22 cellular contexts compared by ENCODE assay signal in genomic region chr10:51171946-51172345, GRCh38.
DNase-seq lines count a peak whose midpoint lies in the region; ATAC-seq and TF ChIP-seq lines count a peak whose summit lies in the region.
"Had no signal": no experiment of that assay in that cellular context is flagged by ENCODE, and none has a peak within 500 bp of the region (broad histone marks: within the 10 kb centered on the region; RNA-seq: fewer than 3 reads in every experiment).

No MANE protein-coding gene starts in this region.

- H3K36me3 Mint-ChIP-seq in stimulated activated naive B cell treated with anti-CD40 and anti-IgM and Interleukin-4, amounts not matched to agents 10 μg/mL and 1 μg/mL and 100 μg/mL, for 72 hours: no peaks in the 10 kb centered on the region
- H3K36me3 Mint-ChIP-seq: CD4-positive, alpha-beta memory T cell had no signal

- peaks cover 29% of the 10 kb centered on the region for H3K4me1 ChIP-seq in psoas muscle
- H3K4me1 ChIP-seq: right atrium auricular region, vagina had no signal

- intact Hi-C loops in psoas muscle (cut with DNase I): no loop called here

- H3K4me3 Mint-ChIP-seq in stimulated activated naive B cell treated with anti-CD40 and anti-IgM and Interleukin-4, amounts not matched to agents 10 μg/mL and 1 μg/mL and 100 μg/mL, for 72 hours: no peak overlapping the region
- H3K4me3 Mint-ChIP-seq: activated naive CD4-positive, alpha-beta T cell treated with anti-CD3 and anti-CD28 coated beads for 36 hours; activated T-cell treated with anti-CD3 and anti-CD28 coated beads, Interleukin-2, amount 50 U/mL, for 24 hours; CD4-positive, alpha-beta memory T cell had no signal

- no peaks in the 10 kb centered on the region for H3K4me1 Mint-ChIP-seq in stimulated activated naive B cell treated with anti-CD40 and anti-IgM and Interleukin-4, amounts not matched to agents 10 μg/mL and 1 μg/mL and 100 μg/mL, for 72 hours
- H3K4me1 Mint-ChIP-seq: CD4-positive, alpha-beta memory T cell had no signal

- no peak overlapping the region for H3K4me3 ChIP-seq in epithelial cell of esophagus (ENCODE audit: low read length)
- no peak overlapping the region for H3K4me3 ChIP-seq in psoas muscle
- H3K4me3 ChIP-seq: right atrium auricular region, vagina had no signal

- peak overlapping the region; percentile 13 for H3K27ac ChIP-seq in psoas muscle
- H3K27ac ChIP-seq: right atrium auricular region had no signal

- TF ChIP-seq CTCF in epithelial cell of esophagus (IDR thresholded peaks at IDR 0.05; ENCODE audit: insufficient read depth, low read depth, low read length, missing control alignments): no peak
- TF ChIP-seq CTCF in psoas muscle (IDR thresholded peaks at IDR 0.05): no peak

- ATAC-seq in psoas muscle: peak in 2 of 4 donors; percentile 47 to 70
- ATAC-seq in stimulated activated naive CD8-positive, alpha-beta T cell treated with anti-CD3 and anti-CD28 coated beads, Interleukin-15, Interleukin-2, amounts not matched to agents 100 U/mL and 50 U/mL, for 24 hours: no peak
- no peak for ATAC-seq in stimulated activated naive B cell treated with anti-CD40 and anti-IgM and Interleukin-4, amounts not matched to agents 10 μg/mL and 1 μg/mL and 100 μg/mL, for 72 hours (replicated peaks)
- ATAC-seq: activated CD4-positive, CD25-positive, alpha-beta regulatory T cell treated with anti-CD3 and anti-CD28 coated beads, Interleukin-2, amount 50 U/mL, for 24 hours had no signal

- no peaks in the 10 kb centered on the region for H3K9me3 ChIP-seq in psoas muscle
- H3K9me3 ChIP-seq: right atrium auricular region, vagina had no signal

- no peaks in the 10 kb centered on the region for H3K27me3 ChIP-seq in psoas muscle (ENCODE audit: insufficient read depth in 3 of 3, low read length in 2 of 3)
- H3K27me3 ChIP-seq: right atrium auricular region, vagina had no signal

- H3K27me3 Mint-ChIP-seq in stimulated activated naive B cell treated with anti-CD40 and anti-IgM and Interleukin-4, amounts not matched to agents 10 μg/mL and 1 μg/mL and 100 μg/mL, for 72 hours: no peaks in the 10 kb centered on the region
- H3K27me3 Mint-ChIP-seq: activated T-cell treated with anti-CD3 and anti-CD28 coated beads, Interleukin-2, amount 50 U/mL, for 24 hours; CD4-positive, alpha-beta memory T cell had no signal

- WGBS in psoas muscle, 3 donors: 91 to 95% (median 94%) methylated on average over 2 of the region's 2 CpGs

- peak; percentile 14 for DNase-seq in AG20443 (ENCODE audit: low spot score)
- DNase-seq in NCI-H226: peak; percentile 16
- DNase-seq in epithelial cell of esophagus (ENCODE audit: low read depth): peak; percentile 76
- DNase-seq in psoas muscle: no peak
- no peak for DNase-seq in globus pallidus (ENCODE audit: low spot score)
- DNase-seq in stimulated activated naive CD8-positive, alpha-beta T cell treated with anti-CD3 and anti-CD28 coated beads, Interleukin-15, Interleukin-2, amounts not matched to agents 100 U/mL and 50 U/mL, for 24 hours: no peak
- DNase-seq in stimulated activated CD4-positive, alpha-beta T cell treated with anti-CD3 and anti-CD28 coated beads, Interleukin-2, amount 100 ng/mL, for 24 hours: no peak
- no peak for DNase-seq in stimulated activated naive B cell treated with anti-CD40 and anti-IgM and Interleukin-4, amounts not matched to agents 10 μg/mL and 1 μg/mL and 100 μg/mL, for 72 hours
- DNase-seq: activated naive CD4-positive, alpha-beta T cell treated with anti-CD3 and anti-CD28 coated beads for 36 hours; activated T-cell treated with anti-CD3 and anti-CD28 coated beads, Interleukin-2, amount 50 U/mL, for 24 hours; CD4-positive, alpha-beta memory T cell; Karpas-422; kidney; NCI-H1048; NCI-H2081; NCI-H510A; NK-92 treated with Interleukin-12 subunit alpha and Interleukin-12 subunit beta, amount 100 ng/mL, for 24 hours; RPMI8226; stimulated activated CD8-positive, alpha-beta memory T cell treated with anti-CD3 and anti-CD28 coated beads, Interleukin-4, amount 100 ng/mL, for 48 hours had no signal

- no peaks in the 10 kb centered on the region for H3K36me3 ChIP-seq in psoas muscle (ENCODE audit: insufficient read depth in 1 of 2, low read depth in 1 of 2)
- H3K36me3 ChIP-seq: right atrium auricular region, vagina had no signal

- no peak overlapping the region for H3K27ac Mint-ChIP-seq in stimulated activated naive B cell treated with anti-CD40 and anti-IgM and Interleukin-4, amounts not matched to agents 10 μg/mL and 1 μg/mL and 100 μg/mL, for 72 hours
- H3K27ac Mint-ChIP-seq: activated naive CD4-positive, alpha-beta T cell treated with anti-CD3 and anti-CD28 coated beads for 36 hours; activated T-cell treated with anti-CD3 and anti-CD28 coated beads, Interleukin-2, amount 50 U/mL, for 24 hours; CD4-positive, alpha-beta memory T cell had no signal

- peaks cover 0 to 6% of the 10 kb centered on the region in 2 donors for H3K9me3 Mint-ChIP-seq in stimulated activated naive B cell treated with anti-CD40 and anti-IgM and Interleukin-4, amounts not matched to agents 10 μg/mL and 1 μg/mL and 100 μg/mL, for 72 hours
- H3K9me3 Mint-ChIP-seq: activated naive CD4-positive, alpha-beta T cell treated with anti-CD3 and anti-CD28 coated beads for 36 hours; activated T-cell treated with anti-CD3 and anti-CD28 coated beads, Interleukin-2, amount 50 U/mL, for 24 hours had no signal

Comparison
In these comparisons a context has a peak if more than half of its experiments do, and no peak if none do; other contexts are left out.
1. DNase-seq: peak in AG20443 (single experiment), NCI-H226 (single experiment) and epithelial cell of esophagus (single experiment); none in psoas muscle (0 of 2), globus pallidus (single experiment), stimulated activated naive CD8-positive, alpha-beta T cell treated with anti-CD3 and anti-CD28 coated beads, Interleukin-15, Interleukin-2, amounts not matched to agents 100 U/mL and 50 U/mL, for 24 hours (single experiment), stimulated activated CD4-positive, alpha-beta T cell treated with anti-CD3 and anti-CD28 coated beads, Interleukin-2, amount 100 ng/mL, for 24 hours (0 of 2) and stimulated activated naive B cell treated with anti-CD40 and anti-IgM and Interleukin-4, amounts not matched to agents 10 μg/mL and 1 μg/mL and 100 μg/mL, for 72 hours (single experiment).